ENCODE assay signal across 33 cellular contexts in genomic region chr12:70608184-70608583, GRCh38. TPM values are rescaled to one million over a fixed set of nuclear protein-coding genes. Genes with fewer than 3 reads are reported as not detected.
DNase-seq lines count a peak whose midpoint lies in the region; ATAC-seq, FAIRE-seq and TF ChIP-seq lines count a peak whose summit lies in the region.
"Had no signal": no experiment of that assay in that cellular context is flagged by ENCODE, and none has a peak within 500 bp of the region (broad histone marks: within the 10 kb centered on the region; RNA-seq: fewer than 3 reads in every experiment).

No MANE protein-coding gene starts in this region.

- H3K36me3 ChIP-seq in heart right ventricle (peaks cover 0 to 26% (median 0%) of the 10 kb centered on the region in 9 donors), endothelial cell of umbilical vein (ENCODE audit: control insufficient read depth in 2 of 2, extremely low read depth in 1 of 2, insufficient read depth in 2 of 2, low read length in 2 of 2) (peaks cover 5 to 18% of the 10 kb centered on the region in 2 experiments), suprapubic skin (no peaks in the 10 kb centered on the region), H7 (replicated peaks; ENCODE audit: control insufficient read depth, insufficient read depth, low read length) (no peaks in the 10 kb centered on the region)
- H3K36me3 ChIP-seq: thyroid gland had no signal

- no peak for ATAC-seq in heart right ventricle
- ATAC-seq in GM21367 (IDR thresholded peaks at IDR 0.05; ENCODE audit: unreplicated experiment) = no peak
- ATAC-seq: activated naive CD8-positive, alpha-beta T cell treated with anti-CD3 and anti-CD28 coated beads, Interleukin-2, amount 50 U/mL, for 24 hours; left lobe of liver; naive thymus-derived CD8-positive, alpha-beta T cell; Panc1 had no signal

- TF ChIP-seq EP300 in suprapubic skin (IDR thresholded peaks at IDR 0.05) = no peak

- peak overlapping the region in 9 of 10 donors; percentile 4 to 90 (median 84) for H3K27ac ChIP-seq in heart right ventricle
- H3K27ac ChIP-seq in endothelial cell of umbilical vein (ENCODE audit: insufficient read depth, low read depth, low read length) = no peak overlapping the region
- no peak overlapping the region for H3K27ac ChIP-seq in suprapubic skin
- H3K27ac ChIP-seq: epithelial cell of prostate, VCaP had no signal

- H3K9me3 ChIP-seq in heart right ventricle (no peaks in the 10 kb centered on the region), endothelial cell of umbilical vein (replicated peaks; ENCODE audit: control insufficient read depth, insufficient read depth, low read length) (no peaks in the 10 kb centered on the region), suprapubic skin (no peaks in the 10 kb centered on the region)
- H3K9me3 ChIP-seq: thyroid gland had no signal

- no peak overlapping the region for H3K9ac ChIP-seq in endothelial cell of umbilical vein (replicated peaks; ENCODE audit: extremely low read depth, insufficient read depth, low read length)

- no peak for TF ChIP-seq CTCF in heart right ventricle (IDR thresholded peaks at IDR 0.05)
- TF ChIP-seq CTCF in endothelial cell of umbilical vein (IDR thresholded peaks at IDR 0.05; ENCODE audit: extremely low read depth in 1 of 2, insufficient read depth in 1 of 2, low read depth in 1 of 2, low read length in 2 of 2) = no peak
- TF ChIP-seq CTCF in nephron (IDR thresholded peaks at IDR 0.05; ENCODE audit: unreplicated experiment in 3 of 3) = no peak
- TF ChIP-seq CTCF in suprapubic skin (IDR thresholded peaks at IDR 0.05) = no peak

- H3K4me2 ChIP-seq in endothelial cell of umbilical vein (ENCODE audit: insufficient read depth, low read length) = peak overlapping the region; percentile 57

- no peak overlapping the region for H3K27ac Mint-ChIP-seq in nephron
- H3K27ac Mint-ChIP-seq: activated naive CD8-positive, alpha-beta T cell treated with anti-CD3 and anti-CD28 coated beads, Interleukin-2, amount 50 U/mL, for 24 hours; CD4-positive, alpha-beta T cell; IgD-negative memory B cell; naive thymus-derived CD8-positive, alpha-beta T cell had no signal

- H3K27me3 ChIP-seq in heart right ventricle = peaks cover 0 to 49% (median 19%) of the 10 kb centered on the region in 7 donors
- no peaks in the 10 kb centered on the region for H3K27me3 ChIP-seq in endothelial cell of umbilical vein (ENCODE audit: control insufficient read depth in 2 of 2, insufficient read depth in 2 of 2, low read length in 2 of 2)
- H3K27me3 ChIP-seq in suprapubic skin = no peaks in the 10 kb centered on the region
- peaks cover 8% of the 10 kb centered on the region for H3K27me3 ChIP-seq in H7 (ENCODE audit: control insufficient read depth, insufficient read depth, low read length)
- H3K27me3 ChIP-seq: thyroid gland had no signal

- H3K4me3 Mint-ChIP-seq in nephron = peak overlapping the region; percentile 21 to 63 (median 37)
- H3K4me3 Mint-ChIP-seq: activated naive CD8-positive, alpha-beta T cell treated with anti-CD3 and anti-CD28 coated beads, Interleukin-2, amount 50 U/mL, for 24 hours; CD4-positive, alpha-beta T cell; naive thymus-derived CD8-positive, alpha-beta T cell had no signal

- H2AFZ ChIP-seq in endothelial cell of umbilical vein (ENCODE audit: low read depth, low read length) = no peak overlapping the region

- BruUV-seq in endothelial cell of umbilical vein (replicated peaks; lab: Mats Ljungman, UMichigan) = TSS peak; percentile 10

- H3K9me1 ChIP-seq in endothelial cell of umbilical vein (replicated peaks; ENCODE audit: control insufficient read depth, extremely low read depth, insufficient read depth, low read length) = no peaks in the 10 kb centered on the region

- CTCF ChIA-PET in endothelial cell of umbilical vein (lab: Charles Lee) = interaction anchor here (1.1 to 3.4 kb wide), 3 partner anchors 10 to 111 kb away, joined by 3 to 26 read pairs (median 4); no protein-coding TSS in a partner anchor

- FAIRE-seq in endothelial cell of umbilical vein (lab: Jason Lieb, UNC) = no peak
- FAIRE-seq: A204.1 had no signal

- 62 to 71% methylated on average over 1 of the region's 1 CpG for WGBS in heart right ventricle, 2 donors
- 89% methylated on average over 1 of the region's 1 CpG for WGBS in suprapubic skin

- TF ChIP-seq POLR2A in endothelial cell of umbilical vein (IDR thresholded peaks at IDR 0.05; ENCODE audit: low read depth, low read length) = no peak
- TF ChIP-seq POLR2A in suprapubic skin (IDR thresholded peaks at IDR 0.05) = no peak

- H3K9me3 Mint-ChIP-seq in nephron = no peaks in the 10 kb centered on the region
- H3K9me3 Mint-ChIP-seq: CD4-positive, alpha-beta T cell had no signal

- intact Hi-C loops in heart right ventricle (cut with DNase I) (loop anchor here in 1 of 10 donors (10.0 kb wide), 1 partner anchor 57 kb away; no protein-coding TSS in a partner anchor), cardiac septum (cut with DNase I) (no loop called here), endothelial cell of umbilical vein (cut with micrococcal nuclease) (no loop called here)

- H3K4me1 ChIP-seq in heart right ventricle = peaks cover 0 to 49% (median 8%) of the 10 kb centered on the region in 9 donors
- H3K4me1 ChIP-seq in endothelial cell of umbilical vein (ENCODE audit: control insufficient read depth, extremely low read depth, insufficient read depth, low read length) = peaks cover 74% of the 10 kb centered on the region
- H3K4me1 ChIP-seq in suprapubic skin = peaks cover 11% of the 10 kb centered on the region

- DNase-seq in heart right ventricle = no peak
- no peak for DNase-seq in cardiac septum (ENCODE audit: low spot score)
- DNase-seq in endothelial cell of umbilical vein (ENCODE audit: low read depth, low spot score) = no peak
- DNase-seq in suprapubic skin (ENCODE audit: low spot score in 2 of 2) = no peak
- no peak for DNase-seq in HCEC 1CT
- DNase-seq in H7 = no peak
- DNase-seq: activated CD4-positive, alpha-beta T cell treated with anti-CD3 and anti-CD28 coated beads for 4 hours; activated gamma-delta T cell treated with Interleukin-2 at 50 U/mL for 16 hours; activated naive CD8-positive, alpha-beta T cell treated with anti-CD3 and anti-CD28 coated beads, Interleukin-2, amount 50 U/mL, for 24 hours; activated T-cell treated with anti-CD3 and anti-CD28 coated beads, Interleukin-2, amount 50 U/mL, for 1 hour; AML-193; CD4-positive, alpha-beta T cell; cerebellar nuclear complex; midbrain; naive thymus-derived CD8-positive, alpha-beta T cell; NCI-H1092; NCI-H187; NCI-H2171; NCI-H524 treated with DMSO at 0.1 percent for 48 hours; NK-92 treated with Interleukin-12 subunit alpha and Interleukin-12 subunit beta, amount 100 ng/mL, for 24 hours; stimulated activated naive CD4-positive, alpha-beta T cell treated with Interleukin-2 at 50 U/mL for 16 hours; SW 1271; T-helper 9 cell; thyroid gland had no signal

- POLR2A ChIA-PET in endothelial cell of umbilical vein (lab: Charles Lee) = no interaction called here

- H3K4me3 ChIP-seq in heart right ventricle (peak overlapping the region; percentile 42 to 69 (median 60)), endothelial cell of umbilical vein (replicated peaks in 1 of 3; ENCODE audit: insufficient read depth in 1 of 3, low read depth in 1 of 3, low read length in 3 of 3) (peak overlapping the region in 2 of 3 experiments; percentile 33 to 49), suprapubic skin (peak overlapping the region; percentile 62), H7 (ENCODE audit: insufficient read depth, low read depth, low read length) (no peak overlapping the region)
- H3K4me3 ChIP-seq: thyroid gland had no signal

- no peaks in the 10 kb centered on the region for H3K36me3 Mint-ChIP-seq in nephron (ENCODE audit: low read depth)
- H3K36me3 Mint-ChIP-seq: IgD-negative memory B cell had no signal

- peaks cover 70% of the 10 kb centered on the region for H3K79me2 ChIP-seq in endothelial cell of umbilical vein (ENCODE audit: control insufficient read depth, insufficient read depth, low read length)

- dilution Hi-C loops in endothelial cell of umbilical vein (cut with MboI; ENCODE audit: extremely low pct_ligation_motif_present, low sequenced_read_pairs) = loop anchor here (25.0 kb wide), 1 partner anchor 104 kb away; no protein-coding TSS in a partner anchor

- no peaks in the 10 kb centered on the region for H4K20me1 ChIP-seq in endothelial cell of umbilical vein (replicated peaks; ENCODE audit: control insufficient read depth, extremely low read depth, insufficient read depth, low read length)

- H3K4me1 Mint-ChIP-seq in nephron = peaks cover 12% of the 10 kb centered on the region

- H3K27me3 Mint-ChIP-seq in nephron (ENCODE audit: low read depth) = peaks cover 41% of the 10 kb centered on the region

TF ChIP-seq in endothelial cell of umbilical vein, 7 proteins besides CTCF, POLR2A, EP300 and RAD21:
- TF ChIP-seq MYC (IDR thresholded peaks at IDR 0.05; ENCODE audit: low read depth, low read length) (no peak), FOS (IDR thresholded peaks at IDR 0.05; ENCODE audit: borderline replicate concordance, insufficient read depth, low read length) (no peak), GATA2 (IDR thresholded peaks at IDR 0.05; ENCODE audit: insufficient read depth, insufficient read length, low read depth, low read length) (no peak), JUN (IDR thresholded peaks at IDR 0.05; ENCODE audit: borderline replicate concordance, insufficient read depth, insufficient read length, low read depth) (no peak), EZH2 (IDR thresholded peaks at IDR 0.05; ENCODE audit: borderline replicate concordance, low read depth, low read length, severe bottlenecking) (no peak), POLR2AphosphoS5 (IDR thresholded peaks at IDR 0.05; ENCODE audit: insufficient read depth, low read depth, low read length) (no peak), MAX (IDR thresholded peaks at IDR 0.05; ENCODE audit: insufficient read depth, insufficient read length) (no peak)

RNA-seq across cellular contexts. Expression of gene PTPRB, which starts 29.0 kb away (rescaled TPM):
- total RNA-seq in heart right ventricle = 10 to 100 TPM; 27.0 to 49.0 (median 40.7) TPM
- 10 to 100 TPM; 13.6 to 27.1 TPM for polyA plus RNA-seq in heart right ventricle
- total RNA-seq in cardiac septum = 28.9 TPM
- 150 and 151 TPM in 2 replicates for total RNA-seq in endothelial cell of umbilical vein
- polyA plus RNA-seq in endothelial cell of umbilical vein = 64.1 and 66.4 TPM in 2 replicates
- 46.2 and 51.4 TPM in 2 replicates for polyA plus RNA-seq in endothelial cell of umbilical vein (2011; cell fraction: cytosol; rRNA removed)
- polyA plus RNA-seq in endothelial cell of umbilical vein (2011; cell fraction: nucleus; rRNA removed) = 231 and 235 TPM in 2 replicates
- polyA plus RNA-seq in endothelial cell of umbilical vein (2012) = 45.3 and 57.4 TPM in 2 replicates
- 454 and 506 TPM in 2 replicates for polyA minus RNA-seq in endothelial cell of umbilical vein
- 0.82 TPM for polyA minus RNA-seq in endothelial cell of umbilical vein (2011; cell fraction: cytosol; rRNA and poly(A)+ RNA removed)
- polyA minus RNA-seq in endothelial cell of umbilical vein (2011; cell fraction: nucleus; rRNA and poly(A)+ RNA removed) = 485 and 688 TPM in 2 replicates
- 10 to 100 TPM in 2 of 4 donors, 1 to 10 TPM in 2; 2.0 to 15.9 (median 8.0) TPM for total RNA-seq in suprapubic skin
- total RNA-seq in H7 (2014; rRNA removed; shearing (Covaris generic)) = 0.62 and 1.0 TPM in 2 replicates
- total RNA-seq: activated CD8-positive, alpha-beta memory T cell treated with anti-CD3 and anti-CD28 coated beads for 36 hours; CD4-positive, alpha-beta T cell; naive thymus-derived CD8-positive, alpha-beta T cell had no signal
- polyA plus RNA-seq: naive thymus-derived CD8-positive, alpha-beta T cell had no signal

Comparison
In these comparisons a context has a peak if more than half of its experiments do, and no peak if none do; other contexts are left out.
1. H3K27ac ChIP-seq: peak in heart right ventricle (9 of 10); none in endothelial cell of umbilical vein (single experiment) and suprapubic skin (single experiment).